Comparison of ENCODE assay signal across 1 cellular context in genomic region chr10:30553018-30553624, GRCh38.
TF ChIP-seq lines count a peak whose summit lies in the region.

No MANE protein-coding gene starts in this region.

TF ChIP-seq in K562, 482 proteins besides CTCF, POLR2A, EP300 and RAD21 (continued from another document and continues in another):
- peak; percentile 87; the same call in 1 of the 2 replicates for TF ChIP-seq TFAP4 (CRISPR knock-in tag; IDR thresholded peaks at IDR 0.05; ENCODE audit: borderline replicate concordance)
- no peak for TF ChIP-seq ZNF407 (IDR thresholded peaks at IDR 0.05; ENCODE audit: low read depth)
- TF ChIP-seq ETS1 (conservative IDR thresholded peaks at IDR 0.05; ENCODE audit: control insufficient read depth, low read depth, low read length): 0 out of 2 replicates have a peak, but pooled peaks have one; percentile 37
- no peak for TF ChIP-seq ETV5 (CRISPR knock-in tag; IDR thresholded peaks at IDR 0.05; ENCODE audit: low read depth)
- TF ChIP-seq CREM (IDR thresholded peaks at IDR 0.05; ENCODE audit: low read depth): peak; percentile 78
- TF ChIP-seq BRD4 (IDR thresholded peaks at IDR 0.05): peak; percentile 67; the same call in 1 of the 2 replicates
- peak; percentile 44 for TF ChIP-seq ASH1L (IDR thresholded peaks at IDR 0.05; ENCODE audit: borderline replicate concordance, low read depth, partially characterized antibody)
- no peak for TF ChIP-seq ZNF511 (CRISPR knock-in tag; IDR thresholded peaks at IDR 0.05)
- TF ChIP-seq ZFPM2 (CRISPR knock-in tag; IDR thresholded peaks at IDR 0.05): no peak
- no peak; the same call in 1 of the 2 replicates for TF ChIP-seq FOXJ2 (tag; IDR thresholded peaks at IDR 0.05)
- no peak for TF ChIP-seq CHD4 (IDR thresholded peaks at IDR 0.05; ENCODE audit: insufficient read depth, insufficient replicate concordance, low read depth, low read length, poor library complexity, severe bottlenecking)
- TF ChIP-seq STAT6 (CRISPR knock-in tag; IDR thresholded peaks at IDR 0.05): no peak
- no peak for TF ChIP-seq ZNF133 (CRISPR knock-in tag; IDR thresholded peaks at IDR 0.05)
- TF ChIP-seq MNT (conservative IDR thresholded peaks at IDR 0.05): peak; percentile 4 to 9; a peak in 3 of 4 replicates
- no peak for TF ChIP-seq ZNF121 (CRISPR knock-in tag; conservative IDR thresholded peaks at IDR 0.05)
- peak; percentile 65 for TF ChIP-seq RBBP5 (IDR thresholded peaks at IDR 0.05; ENCODE audit: borderline replicate concordance, insufficient read depth, low read length, poor library complexity, severe bottlenecking)
- TF ChIP-seq NCOA1 (IDR thresholded peaks at IDR 0.05; ENCODE audit: low read depth): peak; percentile 51; the same call in 1 of the 2 replicates
- peak; percentile 89 for TF ChIP-seq MTA2 (IDR thresholded peaks at IDR 0.05; ENCODE audit: low read depth)
- no peak for TF ChIP-seq PBX2 (CRISPR knock-in tag; IDR thresholded peaks at IDR 0.05; ENCODE audit: low read depth)
- peak; percentile 64 for TF ChIP-seq PBX2 (tag; conservative IDR thresholded peaks at IDR 0.05; ENCODE audit: low read depth)
- TF ChIP-seq ARNT (IDR thresholded peaks at IDR 0.05): peak in 1 of 2 experiments; percentile 68; a peak in 2 of 4 replicates
- TF ChIP-seq THRA (IDR thresholded peaks at IDR 0.05): no peak
- no peak for TF ChIP-seq ID3 (CRISPR knock-in tag; IDR thresholded peaks at IDR 0.05)
- TF ChIP-seq ID3 (tag; IDR thresholded peaks at IDR 0.05): no peak
- TF ChIP-seq MAX (CRISPR knock-in tag; IDR thresholded peaks at IDR 0.05): no peak
- no peak for TF ChIP-seq ZNF212 (CRISPR knock-in tag; IDR thresholded peaks at IDR 0.05)
- TF ChIP-seq POU5F1 (IDR thresholded peaks at IDR 0.05; ENCODE audit: borderline replicate concordance, low read depth, low read length, partially characterized antibody): no peak
- peak; percentile 79 for TF ChIP-seq HNRNPLL (IDR thresholded peaks at IDR 0.05; ENCODE audit: low read depth, low read length, poor library complexity, severe bottlenecking)
- TF ChIP-seq ZNF764 (CRISPR knock-in tag; IDR thresholded peaks at IDR 0.05; ENCODE audit: low read depth): no peak
- TF ChIP-seq RBM17 (IDR thresholded peaks at IDR 0.05; ENCODE audit: borderline replicate concordance, low read depth, low read length): no peak
- TF ChIP-seq ZBTB5 (IDR thresholded peaks at IDR 0.05): no peak
- TF ChIP-seq XRCC4 (IDR thresholded peaks at IDR 0.05; ENCODE audit: extremely low read depth, insufficient read depth, insufficient read length): no peak
- TF ChIP-seq RBM34 (IDR thresholded peaks at IDR 0.05; ENCODE audit: borderline replicate concordance, insufficient read depth, low read length): no peak
- no peak for TF ChIP-seq KAT8 (IDR thresholded peaks at IDR 0.05; ENCODE audit: low read depth)
- no peak for TF ChIP-seq MYNN (IDR thresholded peaks at IDR 0.05)
- TF ChIP-seq MYNN (CRISPR knock-in tag; IDR thresholded peaks at IDR 0.05): no peak
